Comparison of ENCODE assay signal across 17 cellular contexts in the genomic region with DNA sequence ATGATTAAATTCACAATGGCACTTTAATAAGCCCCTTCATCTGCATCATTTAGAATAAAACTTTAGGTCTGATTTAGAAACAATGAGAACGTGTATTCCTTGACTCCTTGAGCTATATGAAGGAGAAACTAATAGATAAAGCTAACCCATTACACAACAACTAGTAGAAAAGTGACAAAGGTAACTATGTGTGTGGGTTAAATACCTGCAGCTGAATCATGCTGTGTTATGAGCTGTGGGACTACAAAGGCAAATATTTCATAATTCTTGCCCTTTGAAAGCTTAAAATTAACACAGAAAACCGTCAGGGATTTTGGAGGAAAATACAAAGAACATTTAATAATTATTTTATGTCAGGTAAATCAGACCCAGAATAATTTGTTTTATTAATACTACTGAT. TPM values are rescaled to one million over a fixed set of nuclear protein-coding genes. Genes with fewer than 3 reads are reported as not detected.
DNase-seq lines count a peak whose midpoint lies in the region; ATAC-seq, FAIRE-seq and TF ChIP-seq lines count a peak whose summit lies in the region.
"Had no signal": no experiment of that assay in that cellular context is flagged by ENCODE, and none has a peak within 500 bp of the region (broad histone marks: within the 10 kb centered on the region; RNA-seq: fewer than 3 reads in every experiment).

No MANE protein-coding gene starts in this region.

- H3K4me3 Mint-ChIP-seq in CD8-positive, alpha-beta T cell, result peak overlapping the region; percentile 71
- peak overlapping the region; percentile 74 for H3K4me3 Mint-ChIP-seq in dendritic cell treated with granulocyte-macrophage colony-stimulating factor and Interleukin-4, amounts not matched to agents 40 ng/mL and 50 ng/mL, for 4 days
- H3K4me3 Mint-ChIP-seq in nephron progenitor cell, result peak overlapping the region; percentile 86

- peaks cover 16% of the 10 kb centered on the region for H3K4me1 Mint-ChIP-seq in CD8-positive, alpha-beta T cell (ENCODE audit: low read depth)
- peaks cover 41% of the 10 kb centered on the region for H3K4me1 Mint-ChIP-seq in dendritic cell treated with granulocyte-macrophage colony-stimulating factor and Interleukin-4, amounts not matched to agents 40 ng/mL and 50 ng/mL, for 4 days (ENCODE audit: low read depth)
- H3K4me1 Mint-ChIP-seq in nephron progenitor cell, result peaks cover 13% of the 10 kb centered on the region

- H3K9ac ChIP-seq in PC-3 (ENCODE audit: low read length), result peak overlapping the region; percentile 51
- H3K9ac ChIP-seq: BLaER1 treated with 17β-estradiol and CSF1 and Interleukin-3, amounts not matched to agents 10 nM and 100 nM; KMS-11 had no signal

- CTCF ChIA-PET in CD8-positive, alpha-beta T cell (lab: Charles Lee), result no interaction called here
- CTCF ChIA-PET in PC-3 (lab: Charles Lee), result no interaction called here

- TF ChIP-seq CTCF in CD8-positive, alpha-beta T cell (IDR thresholded peaks at IDR 0.05), result no peak
- TF ChIP-seq CTCF in PC-3 (conservative IDR thresholded peaks at IDR 0.05; ENCODE audit: low read depth, low read length), result no peak
- no peak for TF ChIP-seq CTCF in nephron progenitor cell (IDR thresholded peaks at IDR 0.05)
- TF ChIP-seq CTCF in D721Med (IDR thresholded peaks at IDR 0.05; ENCODE audit: insufficient read depth, missing control alignments), result no peak

- H3F3A ChIP-seq in PC-3 (ENCODE audit: low read length, unreplicated experiment), result no peaks in the 10 kb centered on the region

- BruUV-seq in PC-3 (replicated peaks; lab: Mats Ljungman, UMichigan), result no TSS peak

- no peaks in the 10 kb centered on the region for H3K27me3 ChIP-seq in CD8-positive, alpha-beta T cell (ENCODE audit: insufficient read depth, low read length)
- no peaks in the 10 kb centered on the region for H3K27me3 ChIP-seq in PC-3 (ENCODE audit: low read length)

- H3K9me2 ChIP-seq in PC-3 (replicated peaks; ENCODE audit: low read length), result no peaks in the 10 kb centered on the region

- H3K36me3 ChIP-seq in CD8-positive, alpha-beta T cell (ENCODE audit: insufficient read depth, low read length), result no peaks in the 10 kb centered on the region
- H3K36me3 ChIP-seq in PC-3 (ENCODE audit: low read depth, low read length), result no peaks in the 10 kb centered on the region
- H3K36me3 ChIP-seq: BLaER1 treated with 17β-estradiol and CSF1 and Interleukin-3, amounts not matched to agents 10 nM and 100 nM; prostate gland had no signal

- no peaks in the 10 kb centered on the region for H3K4me1 ChIP-seq in CD8-positive, alpha-beta T cell (ENCODE audit: insufficient read depth, low read length)
- peaks cover 47% of the 10 kb centered on the region for H3K4me1 ChIP-seq in PC-3 (ENCODE audit: insufficient read depth, low read length)
- H3K4me1 ChIP-seq: prostate gland had no signal

- no peaks in the 10 kb centered on the region for H4K20me1 ChIP-seq in PC-3 (ENCODE audit: low read length)
- H4K20me1 ChIP-seq: BLaER1 treated with 17β-estradiol and CSF1 and Interleukin-3, amounts not matched to agents 10 nM and 100 nM had no signal

- no peaks in the 10 kb centered on the region for H3K79me2 ChIP-seq in PC-3 (ENCODE audit: low read length)

- intact Hi-C loops in CD8-positive, alpha-beta T cell (cut with DNase I, micrococcal nuclease), result no loop called here
- intact Hi-C loops in PC-3 (cut with micrococcal nuclease), result loop anchor here (5.0 kb wide), 2 partner anchors 53 to 268 kb away; no protein-coding TSS in a partner anchor
- intact Hi-C loops in dendritic cell treated with granulocyte-macrophage colony-stimulating factor and Interleukin-4, amounts not matched to agents 40 ng/mL and 50 ng/mL, for 4 days (cut with micrococcal nuclease), result loop anchor here (5.0 kb wide), 2 partner anchors 38 to 53 kb away; no protein-coding TSS in a partner anchor

- ATAC-seq in CD8-positive, alpha-beta T cell, result no peak
- ATAC-seq in PC-3, result peak; percentile 21; the same call in 1 of the 2 replicates
- ATAC-seq in HG02759 (IDR thresholded peaks at IDR 0.05; ENCODE audit: unreplicated experiment), result no peak

- H3K4me2 ChIP-seq in PC-3 (ENCODE audit: low read length), result peak overlapping the region; percentile 88
- H3K4me2 ChIP-seq: KMS-11 had no signal

- no peaks in the 10 kb centered on the region for H3K9me3 Mint-ChIP-seq in CD8-positive, alpha-beta T cell
- H3K9me3 Mint-ChIP-seq in dendritic cell treated with granulocyte-macrophage colony-stimulating factor and Interleukin-4, amounts not matched to agents 40 ng/mL and 50 ng/mL, for 4 days, result peaks cover 9% of the 10 kb centered on the region
- H3K9me3 Mint-ChIP-seq in nephron progenitor cell, result peaks cover 44% of the 10 kb centered on the region

- no peak overlapping the region for H3K4me3 ChIP-seq in CD8-positive, alpha-beta T cell (ENCODE audit: low read depth, low read length)
- H3K4me3 ChIP-seq in PC-3 (ENCODE audit: low read length), result peak overlapping the region; percentile 68
- H3K4me3 ChIP-seq: BLaER1 treated with 17β-estradiol and CSF1 and Interleukin-3, amounts not matched to agents 10 nM and 100 nM had no signal

- H2AFZ ChIP-seq in PC-3 (ENCODE audit: low read length), result peak overlapping the region; percentile 90

- no peaks in the 10 kb centered on the region for H3K36me3 Mint-ChIP-seq in CD8-positive, alpha-beta T cell
- H3K36me3 Mint-ChIP-seq in dendritic cell treated with granulocyte-macrophage colony-stimulating factor and Interleukin-4, amounts not matched to agents 40 ng/mL and 50 ng/mL, for 4 days (ENCODE audit: low read depth), result no peaks in the 10 kb centered on the region
- no peaks in the 10 kb centered on the region for H3K36me3 Mint-ChIP-seq in nephron progenitor cell (ENCODE audit: low read depth)

- no peak for FAIRE-seq in D721Med (lab: Jason Lieb, UNC)
- FAIRE-seq: RCC 7860 had no signal

- no peak overlapping the region for H3K27ac ChIP-seq in CD8-positive, alpha-beta T cell (ENCODE audit: low read depth, low read length)
- peak overlapping the region; percentile 79 for H3K27ac ChIP-seq in PC-3 (ENCODE audit: low read length)
- H3K27ac ChIP-seq: BLaER1 treated with 17β-estradiol and CSF1 and Interleukin-3, amounts not matched to agents 10 nM and 100 nM; KMS-11 had no signal

- H3K9me3 ChIP-seq in CD8-positive, alpha-beta T cell (ENCODE audit: low read length), result no peaks in the 10 kb centered on the region
- no peaks in the 10 kb centered on the region for H3K9me3 ChIP-seq in PC-3 (ENCODE audit: low read length)
- H3K9me3 ChIP-seq: BLaER1 treated with 17β-estradiol and CSF1 and Interleukin-3, amounts not matched to agents 10 nM and 100 nM; prostate gland had no signal

- H3K27me3 Mint-ChIP-seq in CD8-positive, alpha-beta T cell (ENCODE audit: low read depth), result peaks cover 25% of the 10 kb centered on the region
- H3K27me3 Mint-ChIP-seq in dendritic cell treated with granulocyte-macrophage colony-stimulating factor and Interleukin-4, amounts not matched to agents 40 ng/mL and 50 ng/mL, for 4 days, result peaks cover 4% of the 10 kb centered on the region
- H3K27me3 Mint-ChIP-seq in nephron progenitor cell (ENCODE audit: low read depth, poor library complexity), result peaks cover 8% of the 10 kb centered on the region

- POLR2A ChIA-PET in CD8-positive, alpha-beta T cell (lab: Charles Lee), result no interaction called here
- POLR2A ChIA-PET in PC-3 (lab: Charles Lee; ENCODE audit: unreplicated experiment), result interaction anchor here (0.5 to 0.7 kb wide), 4 partner anchors 24 to 794 kb away, joined by 3 to 12 read pairs (median 4); no protein-coding TSS in a partner anchor

- DNase-seq in CD8-positive, alpha-beta T cell, result no peak
- DNase-seq in PC-3 (peak; percentile 63), nephron progenitor cell (no peak), HK-2 (ENCODE audit: unreplicated experiment) (no peak), D721Med (ENCODE audit: insufficient read length, low spot score) (no peak)
- no peak for DNase-seq in stimulated activated CD4-positive, alpha-beta T cell treated with anti-CD3 and anti-CD28 coated beads, Interleukin-1b, Interleukin-23, amount 100 ng/mL, for 48 hours
- DNase-seq: activated CD4-positive, alpha-beta T cell treated with anti-CD3 and anti-CD28 coated beads, Interleukin-2, amount 50 U/mL, for 4 hours; NCI-H1694; NCI-H524 treated with DMSO at 0.1 percent for 48 hours; stimulated activated CD4-positive, alpha-beta T cell treated with anti-CD3 and anti-CD28 coated beads, Interleukin-2, amount 100 ng/mL, for 24 hours had no signal

- H3K27ac Mint-ChIP-seq in CD8-positive, alpha-beta T cell, result no peak overlapping the region
- peak overlapping the region; percentile 78 for H3K27ac Mint-ChIP-seq in dendritic cell treated with granulocyte-macrophage colony-stimulating factor and Interleukin-4, amounts not matched to agents 40 ng/mL and 50 ng/mL, for 4 days
- H3K27ac Mint-ChIP-seq in nephron progenitor cell, result no peak overlapping the region

RNA-seq across cellular contexts. Expression of gene NDP, which starts 0.9 kb away (rescaled TPM):
- total RNA-seq in CD8-positive, alpha-beta T cell, result not detected
- total RNA-seq in PC-3 (2014; rRNA removed), result 1.6 and 4.4 TPM in 2 replicates
- total RNA-seq: T-helper 2 cell treated with Interferon-gamma antibody and Interleukin-4, amounts not matched to agents 100 ng/mL and 5 ng/mL, for 36 hours had no signal

Comparison
In these comparisons a context has a peak if more than half of its experiments do, and no peak if none do; other contexts are left out.
1. intact Hi-C loops: an anchor here in PC-3 (5.0 kb wide) and dendritic cell treated with granulocyte-macrophage colony-stimulating factor and Interleukin-4, amounts not matched to agents 40 ng/mL and 50 ng/mL, for 4 days (5.0 kb wide); none called in CD8-positive, alpha-beta T cell.